In the genomic region with DNA sequence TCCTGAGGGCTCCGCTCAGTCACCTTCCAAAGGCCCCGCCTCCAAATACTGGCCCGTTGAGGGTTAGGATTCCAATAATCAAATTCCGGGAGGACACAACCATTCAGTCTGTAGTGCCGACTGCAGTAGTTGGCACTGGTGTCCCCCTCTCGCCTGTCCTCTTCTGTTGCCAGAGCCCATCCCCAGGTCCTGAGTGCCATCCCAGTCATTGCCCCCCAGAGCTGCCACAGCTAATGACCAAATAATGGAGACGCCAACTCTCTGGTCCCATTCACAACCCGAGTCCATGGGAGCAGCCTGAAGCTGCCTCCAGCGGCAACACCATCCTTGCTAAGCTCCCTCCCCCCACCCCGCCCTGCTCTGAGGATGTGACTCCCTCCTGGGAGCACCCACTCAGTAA, we compare ENCODE assay signal across 24 cellular contexts.
A peak's percentile ranks its signal among the peaks of the same experiment; 100 is the strongest.
DNase-seq lines count a peak whose midpoint lies in the region; ATAC-seq and TF ChIP-seq lines count a peak whose summit lies in the region.
"Had no signal": no experiment of that assay in that cellular context is flagged by ENCODE, and none has a peak within 500 bp of the region (broad histone marks: within the 10 kb centered on the region; RNA-seq: fewer than 3 reads in every experiment).

No MANE protein-coding gene starts in this region.

- DNase-seq in CD4-positive, CD25-positive, alpha-beta regulatory T cell, result no peak
- DNase-seq in DND-41 (no peak), sciatic nerve (ENCODE audit: low spot score) (peak; percentile 14), pons (ENCODE audit: low spot score) (no peak), NCI-H1436 treated with DMSO at 0.1 percent for 48 hours (lab: John Stamatoyannopoulos, UW) (no peak), amniotic stem cell (lab: John Stamatoyannopoulos, UW) (no peak), GDM1 (lab: John Stamatoyannopoulos, UW) (no peak)
- no peak for DNase-seq in central memory CD8-positive, alpha-beta T cell (ENCODE audit: low spot score in 2 of 2)
- DNase-seq: activated CD4-positive, alpha-beta T cell treated with anti-CD3 and anti-CD28 coated beads, Interleukin-2, amount 50 U/mL, for 1 hour; activated CD8-positive, alpha-beta memory T cell treated with anti-CD3 and anti-CD28 coated beads, Interleukin-2, amount 50 U/mL, for 4 hours; effector CD4-positive, alpha-beta T cell; erythroblast; foreskin fibroblast; GOT3; heart right ventricle; NCI-H1092 treated with DMSO at 0.1 percent for 48 hours; NCI-H1930; NCI-H2227 treated with DMSO at 0.1 percent for 48 hours; stimulated activated CD4-positive, alpha-beta T cell treated with anti-CD3 and anti-CD28 coated beads, Interleukin-4, amount 100 ng/mL, for 1 hour; stimulated activated naive CD4-positive, alpha-beta T cell treated with Interleukin-2 at 50 U/mL for 16 hours; T-helper 9 cell had no signal

- H3K36me3 Mint-ChIP-seq in CD4-positive, CD25-positive, alpha-beta regulatory T cell, result no peaks in the 10 kb centered on the region
- peaks cover 15% of the 10 kb centered on the region for H3K36me3 Mint-ChIP-seq in central memory CD8-positive, alpha-beta T cell (ENCODE audit: insufficient read depth)
- H3K36me3 Mint-ChIP-seq: brain, type B pancreatic cell had no signal

- H3K4me2 ChIP-seq in DND-41 (ENCODE audit: insufficient read depth, low read length), result peak overlapping the region; percentile 78

- intact Hi-C loops in sciatic nerve (cut with DNase I), result no loop called here

- H4K20me1 ChIP-seq in DND-41 (ENCODE audit: insufficient read depth, low read length), result peaks cover 52% of the 10 kb centered on the region

- H3K27me3 Mint-ChIP-seq in CD4-positive, CD25-positive, alpha-beta regulatory T cell, result no peaks in the 10 kb centered on the region
- H3K27me3 Mint-ChIP-seq in central memory CD8-positive, alpha-beta T cell, result no peaks in the 10 kb centered on the region
- H3K27me3 Mint-ChIP-seq: brain had no signal

- H3K4me1 ChIP-seq in CD4-positive, CD25-positive, alpha-beta regulatory T cell (ENCODE audit: control insufficient read depth, insufficient read depth, low read length, poor library complexity, severe bottlenecking), result peaks cover 48% of the 10 kb centered on the region
- H3K4me1 ChIP-seq in DND-41 (ENCODE audit: insufficient read depth, low read length), result peaks cover 47% of the 10 kb centered on the region

- H3K9ac ChIP-seq in DND-41 (ENCODE audit: low read depth, low read length), result 0 out of 2 replicates have a peak overlapping the region, but pooled peaks have one; percentile 26

- no peak for ATAC-seq in CD4-positive, CD25-positive, alpha-beta regulatory T cell (ENCODE audit: low read depth in 2 of 2)
- ATAC-seq in DND-41 (ENCODE audit: insufficient read depth, low read depth), result no peak
- ATAC-seq in central memory CD8-positive, alpha-beta T cell (replicated peaks; ENCODE audit: extremely low read depth, poor library complexity, severe bottlenecking), result no peak
- ATAC-seq in sciatic nerve, result no peak
- ATAC-seq: heart right ventricle, SK-N-SH treated with all-trans-retinoic acid at 6 μM for 48 hours had no signal

- peaks cover 12 to 75% (median 42%) of the 10 kb centered on the region in 4 donors for H3K4me1 Mint-ChIP-seq in CD4-positive, CD25-positive, alpha-beta regulatory T cell
- peaks cover 47% of the 10 kb centered on the region for H3K4me1 Mint-ChIP-seq in central memory CD8-positive, alpha-beta T cell

- no peak overlapping the region for H2AFZ ChIP-seq in DND-41 (ENCODE audit: low read depth, low read length)

- no peaks in the 10 kb centered on the region for H3K79me2 ChIP-seq in DND-41 (ENCODE audit: insufficient read depth, low read length)

- no peaks in the 10 kb centered on the region for H3K9me3 Mint-ChIP-seq in CD4-positive, CD25-positive, alpha-beta regulatory T cell
- H3K9me3 Mint-ChIP-seq in central memory CD8-positive, alpha-beta T cell, result no peaks in the 10 kb centered on the region
- H3K9me3 Mint-ChIP-seq: type B pancreatic cell had no signal

- H3K36me3 ChIP-seq in CD4-positive, CD25-positive, alpha-beta regulatory T cell (ENCODE audit: control insufficient read depth, insufficient read depth, low read length), result no peaks in the 10 kb centered on the region
- no peaks in the 10 kb centered on the region for H3K36me3 ChIP-seq in DND-41 (ENCODE audit: insufficient read depth, low read length)
- H3K36me3 ChIP-seq: heart right ventricle had no signal

- peak overlapping the region; percentile 99 to 100 (median 99) for H3K27ac Mint-ChIP-seq in CD4-positive, CD25-positive, alpha-beta regulatory T cell
- peak overlapping the region; percentile 96 for H3K27ac Mint-ChIP-seq in central memory CD8-positive, alpha-beta T cell (ENCODE audit: low read depth)
- H3K27ac Mint-ChIP-seq: brain, type B pancreatic cell had no signal

- H3K27ac ChIP-seq in CD4-positive, CD25-positive, alpha-beta regulatory T cell (ENCODE audit: insufficient read depth, low read length, poor library complexity, severe bottlenecking), result peak overlapping the region; percentile 93
- H3K27ac ChIP-seq in DND-41 (ENCODE audit: low read length), result peak overlapping the region; percentile 69; the same call in 1 of the 2 replicates

- no peaks in the 10 kb centered on the region for H3K27me3 ChIP-seq in CD4-positive, CD25-positive, alpha-beta regulatory T cell (ENCODE audit: control insufficient read depth, insufficient read depth, low read length)
- H3K27me3 ChIP-seq in DND-41 (ENCODE audit: insufficient read depth, low read length, poor library complexity), result peaks cover 31% of the 10 kb centered on the region

- no peak overlapping the region for H3K4me3 ChIP-seq in CD4-positive, CD25-positive, alpha-beta regulatory T cell (ENCODE audit: low read depth, low read length)
- no peak overlapping the region; a peak in 1 of 4 replicates for H3K4me3 ChIP-seq in DND-41 (ENCODE audit: low read depth in 1 of 2, low read length in 2 of 2)
- H3K4me3 ChIP-seq: heart right ventricle had no signal

- TF ChIP-seq CTCF in DND-41 (IDR thresholded peaks at IDR 0.05; ENCODE audit: borderline replicate concordance, extremely low read depth, low read length, poor library complexity, severe bottlenecking), result no peak

- no peaks in the 10 kb centered on the region for H3K9me3 ChIP-seq in CD4-positive, CD25-positive, alpha-beta regulatory T cell (ENCODE audit: control insufficient read depth in 2 of 2, low read length in 2 of 2)
- no peaks in the 10 kb centered on the region for H3K9me3 ChIP-seq in DND-41 (ENCODE audit: insufficient read depth, low read length, severe bottlenecking)
- H3K9me3 ChIP-seq: heart right ventricle had no signal

- peak overlapping the region in 2 of 4 donors; percentile 24 to 41 for H3K4me3 Mint-ChIP-seq in CD4-positive, CD25-positive, alpha-beta regulatory T cell
- H3K4me3 Mint-ChIP-seq in central memory CD8-positive, alpha-beta T cell, result peak overlapping the region; percentile 80
- H3K4me3 Mint-ChIP-seq: brain, type B pancreatic cell had no signal
